1 cellular context compared by ENCODE assay signal in genomic region chr17:69286257-69286656, GRCh38.
TF ChIP-seq lines count a peak whose summit lies in the region.

No MANE protein-coding gene starts in this region.

TF ChIP-seq in SK-N-SH, 30 proteins besides CTCF, POLR2A, EP300 and RAD21 (continued from another document):
- TF ChIP-seq USF2 (IDR thresholded peaks at IDR 0.05; ENCODE audit: borderline replicate concordance, low read depth, low read length) (no peak), YY1 (IDR thresholded peaks at IDR 0.05; ENCODE audit: low read depth) (no peak), USF1 (IDR thresholded peaks at IDR 0.05; ENCODE audit: borderline replicate concordance, low read depth) (no peak)
